12 cellular contexts compared by ENCODE assay signal in genomic region chr12:53044052-53044581, GRCh38. TPM values are rescaled to one million over a fixed set of nuclear protein-coding genes. Genes with fewer than 3 reads are reported as not detected.
DNase-seq lines count a peak whose midpoint lies in the region; ATAC-seq and TF ChIP-seq lines count a peak whose summit lies in the region.
"Had no signal": no experiment of that assay in that cellular context is flagged by ENCODE, and none has a peak within 500 bp of the region (broad histone marks: within the 10 kb centered on the region; RNA-seq: fewer than 3 reads in every experiment).

No MANE protein-coding gene starts in this region.

- H3K9me2 ChIP-seq in GM23248 (ENCODE audit: insufficient read depth): no peaks in the 10 kb centered on the region

- H3K4me2 ChIP-seq in GM23248 (ENCODE audit: unreplicated experiment): no peak overlapping the region

- peaks cover 36% of the 10 kb centered on the region for H3K4me1 ChIP-seq in GM23248 (ENCODE audit: insufficient read depth)
- peaks cover 11% of the 10 kb centered on the region for H3K4me1 ChIP-seq in right cardiac atrium (ENCODE audit: control insufficient read depth, insufficient read depth, low read length)

- H3K27me3 ChIP-seq in GM23248 (replicated peaks; ENCODE audit: insufficient read depth) (no peaks in the 10 kb centered on the region), right cardiac atrium (ENCODE audit: control insufficient read depth, insufficient read depth) (no peaks in the 10 kb centered on the region)

- intact Hi-C loops in right cardiac atrium (cut with DNase I): no loop called here

- H3K79me2 ChIP-seq in GM23248 (ENCODE audit: insufficient read depth): peaks cover 8% of the 10 kb centered on the region; the same call in 1 of the 2 replicates

- ATAC-seq in right cardiac atrium (peak; percentile 4), GM18517 (IDR thresholded peaks at IDR 0.05; ENCODE audit: unreplicated experiment) (no peak)

- H3F3A ChIP-seq in GM23248 (ENCODE audit: insufficient read depth): peaks cover 55% of the 10 kb centered on the region

- CTCF ChIA-PET in RWPE1 (lab: Yijun Ruan, JAX): interaction anchor here (1.6 kb wide), 1 partner anchor 18 kb away, joined by 5 read pairs; no protein-coding TSS in a partner anchor

- H4K20me1 ChIP-seq in GM23248 (ENCODE audit: insufficient read depth): no peaks in the 10 kb centered on the region

- H3K27ac ChIP-seq in GM23248 (peak overlapping the region; percentile 23; the same call in 1 of the 2 replicates), RWPE1 (peak overlapping the region; percentile 99), right cardiac atrium (ENCODE audit: low read length) (peak overlapping the region; percentile 98), skin epidermis (peak overlapping the region in 12 of 21 experiments; percentile 39 to 99 (median 93))

- H2AFZ ChIP-seq in GM23248: no peak overlapping the region

- H3K4me3 ChIP-seq in GM23248: no peak overlapping the region
- H3K4me3 ChIP-seq in right cardiac atrium (ENCODE audit: low read length): no peak overlapping the region
- H3K4me3 ChIP-seq in skin epidermis: no peak overlapping the region
- H3K4me3 ChIP-seq: lung had no signal

- WGBS in GM23248 (ENCODE audit: low coverage in 1 of 2, low lambda C conversion rate in 2 of 2, missing lambda C conversion rate in 2 of 2), 2 experiments: 40 to 47% methylated on average over 10 of the region's 10 CpGs
- 39% methylated on average over 10 of the region's 10 CpGs for WGBS in right cardiac atrium

- peak; percentile 43 for DNase-seq in GM23248
- no peak for DNase-seq in RWPE1 (ENCODE audit: low spot score)
- peak; percentile 72 to 83 (median 83) for DNase-seq in right cardiac atrium
- DNase-seq in RKO (ENCODE audit: low spot score): no peak
- DNase-seq in T-helper 2 cell: no peak
- no peak for DNase-seq in cerebellar nuclear complex (lab: John Stamatoyannopoulos, UW)
- DNase-seq: GF-D8, SW 1271 had no signal

- POLR2A ChIA-PET in RWPE1 (lab: Yijun Ruan, JAX; ENCODE audit: low non-redundant PET): no interaction called here

- H3K9me3 ChIP-seq in GM23248 (ENCODE audit: low read depth): no peaks in the 10 kb centered on the region
- H3K9me3 ChIP-seq in right cardiac atrium (ENCODE audit: control insufficient read depth, low read length): no peaks in the 10 kb centered on the region

- H3K9ac ChIP-seq in GM23248: no peak overlapping the region

- TF ChIP-seq CTCF in RWPE1 (conservative IDR thresholded peaks at IDR 0.05; ENCODE audit: low read depth): no peak

- peaks cover 12% of the 10 kb centered on the region for H3K36me3 ChIP-seq in GM23248 (ENCODE audit: low read depth)

- in situ Hi-C loops in GM23248 (cut with MboI): no loop called here

RNA-seq across cellular contexts. Expression of gene TNS2, which starts 5.7 kb away (rescaled TPM):
- total RNA-seq in GM23248 (2014; rRNA removed; shearing (Covaris generic)): 41.6 and 48.6 TPM in 2 replicates
- polyA plus RNA-seq in GM23248 (2016; fragmentation: Nextera tagmentation; extraction: Ambion mirVana) (24.1 and 26.1 TPM in 2 replicates), right cardiac atrium (155 TPM)
- total RNA-seq in right cardiac atrium: 100 to 1,000 TPM; 104 to 145 (median 116) TPM

RNA-seq across cellular contexts. Expression of gene SPRYD3, which starts 35.1 kb away (rescaled TPM):
- total RNA-seq in GM23248 (2014; rRNA removed; shearing (Covaris generic)): 42.5 and 48.7 TPM in 2 replicates
- 54.7 and 55.5 TPM in 2 replicates for polyA plus RNA-seq in GM23248 (2016; fragmentation: Nextera tagmentation; extraction: Ambion mirVana)
- 10 to 100 TPM; 40.8 to 59.6 (median 47.1) TPM for total RNA-seq in right cardiac atrium
- 29.4 TPM for polyA plus RNA-seq in right cardiac atrium

RNA-seq across cellular contexts. Expression of gene EIF4B, which starts 37.9 kb away (rescaled TPM):
- total RNA-seq in GM23248 (2014; rRNA removed; shearing (Covaris generic)): 436 and 501 TPM in 2 replicates
- 73.4 and 74.8 TPM in 2 replicates for polyA plus RNA-seq in GM23248 (2016; fragmentation: Nextera tagmentation; extraction: Ambion mirVana)
- 100 to 1,000 TPM; 391 to 552 (median 433) TPM for total RNA-seq in right cardiac atrium
- 65.5 TPM for polyA plus RNA-seq in right cardiac atrium

RNA-seq across cellular contexts. Expression of gene IGFBP6, which starts 53.4 kb away (rescaled TPM):
- total RNA-seq in GM23248 (2014; rRNA removed; shearing (Covaris generic)): 1,132 and 1,614 TPM in 2 replicates
- polyA plus RNA-seq in GM23248 (2016; fragmentation: Nextera tagmentation; extraction: Ambion mirVana): 1,827 and 1,899 TPM in 2 replicates
- 100 to 1,000 TPM in 3 of 4 donors, 10 to 100 TPM in 1; 49.7 to 178 (median 146) TPM for total RNA-seq in right cardiac atrium
- polyA plus RNA-seq in right cardiac atrium: 130 TPM
- total RNA-seq: activated T-helper 1 cell treated with anti-CD3 and anti-CD28 coated beads, Interleukin-12 subunit alpha, Interleukin-12 subunit beta, Interleukin-2, Interleukin-4 antibody, amounts not matched to agents 30 ng/mL and 10 ng/mL and 1 ng/mL, durations not matched to agents 14 hours and 24 hours and 36 hours had no signal

RNA-seq across cellular contexts. Expression of gene SOAT2, which starts 59.2 kb away (rescaled TPM):
- not detected in 2 replicates for total RNA-seq in GM23248 (2014; rRNA removed; shearing (Covaris generic))
- 0.33 and 0.43 TPM in 2 replicates for polyA plus RNA-seq in GM23248 (2016; fragmentation: Nextera tagmentation; extraction: Ambion mirVana)
- total RNA-seq in right cardiac atrium: under 1 TPM in 2 of 4 donors, not detected in 2; 0.17 to 0.18 TPM
- 0.07 TPM for polyA plus RNA-seq in right cardiac atrium
- total RNA-seq: activated T-helper 1 cell treated with anti-CD3 and anti-CD28 coated beads, Interleukin-12 subunit alpha, Interleukin-12 subunit beta, Interleukin-2, Interleukin-4 antibody, amounts not matched to agents 30 ng/mL and 10 ng/mL and 1 ng/mL, durations not matched to agents 14 hours and 24 hours and 36 hours had no signal

Comparison
In these comparisons a context has a peak if more than half of its experiments do, and no peak if none do; other contexts are left out.
1. DNase-seq: peak in GM23248 (single experiment) and right cardiac atrium (3 of 3); none in RWPE1 (single experiment), RKO (single experiment), T-helper 2 cell (0 of 5) and cerebellar nuclear complex (0 of 2).
2. H3K27ac ChIP-seq: peak in every context shown above with its lines; median percentile 99 in RWPE1; 98 in right cardiac atrium; 93 in skin epidermis; 23 in GM23248.